In genomic region chr1:237352747-237353146, GRCh38 we compare ENCODE assay signal across 27 cellular contexts.
"Had no signal": no experiment of that assay in that cellular context is flagged by ENCODE, and none has a peak within 500 bp of the region (broad histone marks: within the 10 kb centered on the region; RNA-seq: fewer than 3 reads in every experiment).

No MANE protein-coding gene starts in this region.

- H3K4me2 ChIP-seq: neural progenitor cell, smooth muscle cell had no signal

- H3K27ac ChIP-seq: neural progenitor cell, ovary, parathyroid adenoma, psoas muscle, skin epidermis, spleen, stomach, thoracic aorta, thyroid gland, tibial nerve, upper lobe of left lung, vagina had no signal

- H3K9ac ChIP-seq: neural progenitor cell, parathyroid adenoma had no signal

- H3K36me3 ChIP-seq: neural progenitor cell, ovary, spleen, stomach, thoracic aorta, thyroid gland, tibial nerve, upper lobe of left lung, vagina had no signal

- H2AFZ ChIP-seq: neural progenitor cell, parathyroid adenoma had no signal

- ATAC-seq: naive thymus-derived CD4-positive, alpha-beta T cell; natural killer cell; psoas muscle; right cardiac atrium; sciatic nerve; stimulated activated effector memory CD8-positive, alpha-beta T cell treated with anti-CD3 and anti-CD28 coated beads, Interleukin-12 subunit alpha, Interleukin-12 subunit beta, amount 100 ng/mL, for 72 hours; stimulated activated naive B cell treated with anti-CD40 and anti-IgM and Interleukin-4, amounts not matched to agents 10 μg/mL and 1 μg/mL and 100 μg/mL, for 72 hours had no signal

- H3K79me2 ChIP-seq: parathyroid adenoma had no signal

- DNase-seq: naive thymus-derived CD4-positive, alpha-beta T cell; natural killer cell; occipital lobe; ovary; posterior cingulate gyrus; psoas muscle; right cardiac atrium; spleen; stimulated activated CD4-positive, alpha-beta T cell treated with anti-CD3 and anti-CD28 coated beads, Interleukin-12 subunit alpha, Interleukin-12 subunit beta, amount 100 ng/mL, for 4 hours; stimulated activated CD4-positive, alpha-beta T cell treated with anti-CD3 and anti-CD28 coated beads, Interleukin-1b, Interleukin-23, amount 100 ng/mL, for 48 hours; stimulated activated CD4-positive, alpha-beta T cell treated with anti-CD3 and anti-CD28 coated beads, Interleukin-4, amount 100 ng/mL, for 1 hour; stimulated activated naive B cell treated with anti-CD40 and anti-IgM and Interleukin-4, amounts not matched to agents 10 μg/mL and 1 μg/mL and 100 μg/mL, for 72 hours; stimulated activated naive CD4-positive, alpha-beta T cell treated with Interleukin-2 at 50 U/mL for 16 hours; stomach; thyroid gland; trophoblast cell; upper lobe of left lung had no signal

- FAIRE-seq: urothelium cell line had no signal

- H3K4me3 ChIP-seq: neural progenitor cell, ovary, psoas muscle, skin epidermis, smooth muscle cell, spleen, stomach, thoracic aorta, thyroid gland, tibial nerve, upper lobe of left lung, vagina had no signal

- H3K9me3 ChIP-seq: ovary, psoas muscle, spleen, stomach, thoracic aorta, thyroid gland, tibial nerve, upper lobe of left lung, vagina had no signal

- H3K4me1 ChIP-seq: neural progenitor cell, parathyroid adenoma, psoas muscle, spleen, stomach, thyroid gland, tibial nerve, upper lobe of left lung, vagina had no signal

- H3K27me3 ChIP-seq: neural progenitor cell, ovary, spleen, stomach, thyroid gland, tibial nerve, upper lobe of left lung, vagina had no signal
